ENCODE assay signal across 12 cellular contexts in genomic region chr11:113475160-113475761, GRCh38. TPM values are rescaled to one million over a fixed set of nuclear protein-coding genes. Genes with fewer than 3 reads are reported as not detected.
DNase-seq lines count a peak whose midpoint lies in the region; ATAC-seq, FAIRE-seq and TF ChIP-seq lines count a peak whose summit lies in the region.
"Had no signal": no experiment of that assay in that cellular context is flagged by ENCODE, and none has a peak within 500 bp of the region (broad histone marks: within the 10 kb centered on the region; RNA-seq: fewer than 3 reads in every experiment).

Gene DRD2 (minus strand): TSS chr11:113475398. CDS start chr11:113424651, 50,747 bp downstream.

- DNase-seq in HepG2 (ENCODE audit: low spot score) (no peak), right lobe of liver (no peak), adipocyte (ENCODE audit: low read depth) (peak; percentile 0), left colon (peak in 1 of 2 donors; percentile 8), urothelium cell line (ENCODE audit: low spot score) (peak; percentile 68), RCC 7860 (ENCODE audit: low spot score) (no peak), CD14-positive monocyte (ENCODE audit: low spot score) (no peak)
- DNase-seq: activated CD4-positive, alpha-beta T cell treated with anti-CD3 and anti-CD28 coated beads, Interleukin-2, amount 50 U/mL, for 48 hours; Kasumi-1 had no signal

- peaks cover 43 to 66% (median 50%) of the 10 kb centered on the region in 3 donors for H3K27me3 Mint-ChIP-seq in CD14-positive monocyte (ENCODE audit: low read depth in 3 of 3)

- TF ChIP-seq EP300 in HepG2 (IDR thresholded peaks at IDR 0.05; ENCODE audit: low read depth in 2 of 2, low read length in 2 of 2), result no peak
- TF ChIP-seq EP300 in HepG2 (CRISPR knock-in tag; IDR thresholded peaks at IDR 0.05; ENCODE audit: borderline replicate concordance), result no peak

- H4K20me1 ChIP-seq in HepG2 (ENCODE audit: insufficient read depth, low read length), result no peaks in the 10 kb centered on the region

- no TSS peak for BruUV-seq in HepG2 (replicated peaks; lab: Mats Ljungman, UMichigan)

- 43% methylated on average over 14 of the region's 65 CpGs for WGBS in HepG2 (ENCODE audit: low lambda C conversion rate)
- 0% methylated on average over 3 of the region's 65 CpGs for WGBS in right lobe of liver (ENCODE audit: insufficient coverage, low coverage, low lambda C conversion rate, missing lambda C conversion rate)

- TF ChIP-seq CTCF in HepG2 (CRISPR knock-in tag; IDR thresholded peaks at IDR 0.05), result no peak
- no peak for TF ChIP-seq CTCF in right lobe of liver (IDR thresholded peaks at IDR 0.05)
- no peak for TF ChIP-seq CTCF in CD14-positive monocyte (IDR thresholded peaks at IDR 0.05)

- intact Hi-C loops in HepG2 (cut with micrococcal nuclease; ENCODE audit: unreplicated experiment) (no loop called here), right lobe of liver (cut with DNase I) (no loop called here), left colon (cut with DNase I, micrococcal nuclease) (loop anchor here in 1 of 2 donors (10.0 kb wide), 1 partner anchor 60 kb away; no protein-coding TSS in a partner anchor), CD14-positive monocyte (cut with micrococcal nuclease) (no loop called here)

- POLR2A ChIA-PET in HepG2 (lab: Yijun Ruan, JAX), result no interaction called here

- no peaks in the 10 kb centered on the region for H3K36me3 ChIP-seq in HepG2 (replicated peaks in 1 of 2; ENCODE audit: control insufficient read depth in 1 of 2, insufficient read depth in 2 of 2, low read length in 2 of 2)
- no peaks in the 10 kb centered on the region for H3K36me3 ChIP-seq in right lobe of liver
- no peaks in the 10 kb centered on the region for H3K36me3 ChIP-seq in adipocyte (ENCODE audit: control insufficient read depth, insufficient read depth, low read length, severe bottlenecking)

- H3K4me1 ChIP-seq in HepG2 (ENCODE audit: insufficient read depth, low read length) (no peaks in the 10 kb centered on the region), right lobe of liver (no peaks in the 10 kb centered on the region), adipocyte (ENCODE audit: control insufficient read depth, insufficient read depth, low read length) (no peaks in the 10 kb centered on the region)

- CTCF ChIA-PET in HepG2 (lab: Yijun Ruan, JAX; ENCODE audit: low intra/inter-chr PET ratio, low total read pairs), result no interaction called here

- H3K27me3 ChIP-seq in HepG2 (ENCODE audit: control insufficient read depth in 1 of 2, insufficient read depth in 2 of 2, low read length in 2 of 2) (peaks cover 2 to 32% of the 10 kb centered on the region in 2 experiments), right lobe of liver (peaks cover 0 to 14% of the 10 kb centered on the region in 2 donors), adipocyte (replicated peaks; ENCODE audit: control insufficient read depth, insufficient read depth, low read length) (peaks cover 69% of the 10 kb centered on the region)

- H3K36me3 Mint-ChIP-seq in CD14-positive monocyte, result peaks cover 0 to 3% of the 10 kb centered on the region in 2 donors

- no peaks in the 10 kb centered on the region for H3K9me3 ChIP-seq in HepG2 (ENCODE audit: low read length)
- H3K9me3 ChIP-seq in right lobe of liver, result no peaks in the 10 kb centered on the region
- H3K9me3 ChIP-seq in adipocyte (ENCODE audit: control insufficient read depth, low read length), result no peaks in the 10 kb centered on the region

- in situ Hi-C loops in HepG2 (cut with HindIII; ENCODE audit: extremely low pct_ligation_motif_present, low pct_unique_long_range_greater_than_20kb), result no loop called here

- H3K4me1 Mint-ChIP-seq in CD14-positive monocyte, result no peaks in the 10 kb centered on the region

- TF ChIP-seq POLR2A in HepG2 (IDR thresholded peaks at IDR 0.05; ENCODE audit: insufficient read depth in 1 of 2, low read depth in 2 of 2, low read length in 2 of 2), result no peak
- no peak for TF ChIP-seq POLR2A in right lobe of liver (IDR thresholded peaks at IDR 0.05)

- H3K4me3 Mint-ChIP-seq in CD14-positive monocyte, result peak within 1 kb of the TSS in 1 of 2 donors; percentile 84

- no peak within 1 kb of the TSS for H3K27ac Mint-ChIP-seq in CD14-positive monocyte

- peaks cover 0 to 13% (median 5%) of the 10 kb centered on the region in 7 donors for H3K9me3 Mint-ChIP-seq in CD14-positive monocyte

- FAIRE-seq in HepG2 (lab: Jason Lieb, UNC), result no peak
- FAIRE-seq in urothelium cell line (lab: Jason Lieb, UNC), result no peak
- no peak for FAIRE-seq in RCC 7860 (lab: Jason Lieb, UNC)
- FAIRE-seq: endothelial cell of umbilical vein had no signal

- no peak for TF ChIP-seq RAD21 in HepG2 (CRISPR knock-in tag; IDR thresholded peaks at IDR 0.05)

- H3K4me3 ChIP-seq in HepG2 (replicated peaks in 1 of 3; ENCODE audit: insufficient read depth in 1 of 3, low read depth in 2 of 3, low read length in 3 of 3), result no peak within 1 kb of the TSS
- no peak within 1 kb of the TSS for H3K4me3 ChIP-seq in right lobe of liver
- no peak within 1 kb of the TSS for H3K4me3 ChIP-seq in adipocyte (ENCODE audit: low read length)

- ATAC-seq in HepG2, result peak; percentile 21; the same call in 1 of the 3 replicates
- no peak for ATAC-seq in right lobe of liver
- peak; percentile 52 for ATAC-seq in left colon
- no peak for ATAC-seq in HG03196 (IDR thresholded peaks at IDR 0.05; ENCODE audit: unreplicated experiment)

- no peak within 1 kb of the TSS for H2AFZ ChIP-seq in HepG2 (ENCODE audit: low read length)

- no peaks in the 10 kb centered on the region for H3K79me2 ChIP-seq in HepG2 (ENCODE audit: insufficient read depth, low read length)

- no peak within 1 kb of the TSS for H3K9ac ChIP-seq in HepG2 (ENCODE audit: insufficient read depth, low read depth, low read length)
- no peak within 1 kb of the TSS for H3K9ac ChIP-seq in adipocyte (ENCODE audit: low read length)

- H3K4me2 ChIP-seq in HepG2 (ENCODE audit: low read depth, low read length), result no peak within 1 kb of the TSS

- no peak within 1 kb of the TSS for H3K27ac ChIP-seq in HepG2 (ENCODE audit: extremely low read length, insufficient read depth, low read length)
- no peak within 1 kb of the TSS for H3K27ac ChIP-seq in right lobe of liver

TF ChIP-seq in HepG2, 621 proteins besides CTCF, POLR2A, EP300 and RAD21:
- TF ChIP-seq, protein P1, sequence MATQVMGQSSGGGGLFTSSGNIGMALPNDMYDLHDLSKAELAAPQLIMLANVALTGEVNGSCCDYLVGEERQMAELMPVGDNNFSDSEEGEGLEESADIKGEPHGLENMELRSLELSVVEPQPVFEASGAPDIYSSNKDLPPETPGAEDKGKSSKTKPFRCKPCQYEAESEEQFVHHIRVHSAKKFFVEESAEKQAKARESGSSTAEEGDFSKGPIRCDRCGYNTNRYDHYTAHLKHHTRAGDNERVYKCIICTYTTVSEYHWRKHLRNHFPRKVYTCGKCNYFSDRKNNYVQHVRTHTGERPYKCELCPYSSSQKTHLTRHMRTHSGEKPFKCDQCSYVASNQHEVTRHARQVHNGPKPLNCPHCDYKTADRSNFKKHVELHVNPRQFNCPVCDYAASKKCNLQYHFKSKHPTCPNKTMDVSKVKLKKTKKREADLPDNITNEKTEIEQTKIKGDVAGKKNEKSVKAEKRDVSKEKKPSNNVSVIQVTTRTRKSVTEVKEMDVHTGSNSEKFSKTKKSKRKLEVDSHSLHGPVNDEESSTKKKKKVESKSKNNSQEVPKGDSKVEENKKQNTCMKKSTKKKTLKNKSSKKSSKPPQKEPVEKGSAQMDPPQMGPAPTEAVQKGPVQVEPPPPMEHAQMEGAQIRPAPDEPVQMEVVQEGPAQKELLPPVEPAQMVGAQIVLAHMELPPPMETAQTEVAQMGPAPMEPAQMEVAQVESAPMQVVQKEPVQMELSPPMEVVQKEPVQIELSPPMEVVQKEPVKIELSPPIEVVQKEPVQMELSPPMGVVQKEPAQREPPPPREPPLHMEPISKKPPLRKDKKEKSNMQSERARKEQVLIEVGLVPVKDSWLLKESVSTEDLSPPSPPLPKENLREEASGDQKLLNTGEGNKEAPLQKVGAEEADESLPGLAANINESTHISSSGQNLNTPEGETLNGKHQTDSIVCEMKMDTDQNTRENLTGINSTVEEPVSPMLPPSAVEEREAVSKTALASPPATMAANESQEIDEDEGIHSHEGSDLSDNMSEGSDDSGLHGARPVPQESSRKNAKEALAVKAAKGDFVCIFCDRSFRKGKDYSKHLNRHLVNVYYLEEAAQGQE (IDR thresholded peaks at IDR 0.05; ENCODE audit: borderline replicate concordance in 1 of 2, low read depth in 1 of 2, low read length in 2 of 2), result peak in 1 of 2 experiments; percentile 17; a peak in 2 of 4 replicates
- no peak for TF ChIP-seq ZNF207 (IDR thresholded peaks at IDR 0.05; ENCODE audit: borderline replicate concordance)

RNA-seq across cellular contexts. Expression of gene DRD2, which starts in this region (rescaled TPM):
- total RNA-seq in HepG2 (2016; rRNA removed; fragmentation: Illumina TruSeq; extraction: Trizol) (not detected in 2 replicates), right lobe of liver (under 1 TPM in 1 of 6 experiments, not detected in 5; 0.13 TPM), left colon (under 1 TPM; 0.31 to 0.36 TPM)
- total RNA-seq in HepG2 (2016; cell fraction: cytosol; rRNA removed; fragmentation: Illumina TruSeq; extraction: Trizol; ENCODE audit: low read depth), result not detected in 2 replicates
- total RNA-seq in HepG2 (2016; cell fraction: insoluble cytoplasmic fraction; rRNA removed; fragmentation: Illumina TruSeq; extraction: Trizol), result not detected in 2 replicates
- total RNA-seq in HepG2 (2016; cell fraction: membrane; rRNA removed; fragmentation: Illumina TruSeq; extraction: Trizol), result not detected in 2 replicates
- not detected in 2 replicates for total RNA-seq in HepG2 (2016; cell fraction: nucleus; rRNA removed; fragmentation: Illumina TruSeq; extraction: Trizol)
- polyA plus RNA-seq in HepG2 (2011; rRNA removed) (0.16 TPM in 1 of 2 replicates, not detected in the other), CD14-positive monocyte (not detected)
- not detected in 2 replicates for polyA plus RNA-seq in HepG2 (2011; cell fraction: cytosol; rRNA removed)
- 0.45 and 0.50 TPM in 2 replicates for polyA plus RNA-seq in HepG2 (2011; cell fraction: nucleus; rRNA removed)
- not detected in 2 replicates for polyA plus RNA-seq in HepG2 (2012)
- polyA plus RNA-seq in HepG2 (2016; cell fraction: cytosol; fragmentation: Illumina TruSeq; extraction: Trizol; ENCODE audit: low read depth), result not detected in 2 replicates
- not detected in 2 replicates for polyA plus RNA-seq in HepG2 (2016; cell fraction: insoluble cytoplasmic fraction; fragmentation: Illumina TruSeq; extraction: Trizol; ENCODE audit: low read depth)
- not detected in 2 replicates for polyA plus RNA-seq in HepG2 (2016; cell fraction: membrane; fragmentation: Illumina TruSeq; extraction: Trizol; ENCODE audit: low read depth)
- not detected in 2 replicates for polyA plus RNA-seq in HepG2 (2016; cell fraction: nucleus; fragmentation: Illumina TruSeq; extraction: Trizol; ENCODE audit: insufficient read depth, low read depth)
- not detected in 2 replicates for polyA minus RNA-seq in HepG2 (2011; rRNA and poly(A)+ RNA removed; ENCODE audit: low replicate concordance)
- polyA minus RNA-seq in HepG2 (2011; cell fraction: cytosol; rRNA and poly(A)+ RNA removed), result not detected in 2 replicates
- not detected in 2 replicates for polyA minus RNA-seq in HepG2 (2011; cell fraction: nucleus; rRNA and poly(A)+ RNA removed)
- total RNA-seq: endothelial cell of umbilical vein, subcutaneous adipose tissue had no signal
- polyA plus RNA-seq: endothelial cell of umbilical vein had no signal

Comparison
In these comparisons a context has a peak if more than half of its experiments do, and no peak if none do; other contexts are left out.
1. Peak in ATAC-seq in HepG2; RNA of the gene not detected or under 1 TPM.
2. Peak in ATAC-seq in left colon; RNA of the gene not detected or under 1 TPM.
3. DNase-seq: peak in adipocyte (single experiment) and urothelium cell line (single experiment); none in HepG2 (single experiment), right lobe of liver (0 of 3), RCC 7860 (single experiment) and CD14-positive monocyte (single experiment).